In the genomic region with DNA sequence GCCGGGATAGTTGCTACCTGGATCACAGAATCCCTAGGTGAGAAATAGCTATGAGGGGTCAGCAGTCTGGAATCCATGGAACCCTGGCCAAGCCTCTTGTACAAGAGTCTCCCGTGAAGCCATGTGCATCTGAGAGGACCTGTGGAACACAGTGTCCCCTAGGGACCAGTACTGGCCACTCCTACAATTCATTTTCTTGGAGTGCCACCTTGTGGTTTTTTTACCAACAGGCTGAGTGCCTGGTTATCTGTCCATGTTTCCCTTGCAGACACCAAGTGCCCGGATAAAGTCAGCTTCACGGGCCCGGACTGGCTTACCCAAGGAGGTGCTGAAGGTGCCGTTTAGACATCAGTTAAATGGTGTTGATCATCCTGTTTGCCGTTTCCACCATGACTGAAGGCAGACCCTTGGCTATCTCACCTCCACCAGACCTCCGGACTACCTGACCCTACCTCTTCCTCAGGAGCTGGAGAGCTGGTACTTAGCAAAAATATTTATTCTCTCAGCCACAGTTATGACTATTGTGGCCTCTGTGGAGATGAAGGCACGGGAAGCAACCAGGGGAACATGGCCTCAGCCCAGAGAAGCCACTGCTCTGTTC, we compare ENCODE assay signal across 8 cellular contexts.
DNase-seq lines count a peak whose midpoint lies in the region; ATAC-seq, FAIRE-seq and TF ChIP-seq lines count a peak whose summit lies in the region.

No MANE protein-coding gene starts in this region.

- peaks cover 28% of the 10 kb centered on the region for H3K36me3 ChIP-seq in H7 (replicated peaks; ENCODE audit: control insufficient read depth, insufficient read depth, low read length)
- H3K36me3 ChIP-seq in tibial artery = peaks cover 28 to 94% (median 40%) of the 10 kb centered on the region in 3 donors

- no peaks in the 10 kb centered on the region for H3K27me3 Mint-ChIP-seq in CD4-positive, alpha-beta T cell
- H3K27me3 Mint-ChIP-seq in brain = peaks cover 2% of the 10 kb centered on the region

- POLR2A ChIA-PET in CD4-positive, alpha-beta T cell (lab: Charles Lee) = interaction anchor here (0.6 to 1.1 kb wide), 2 partner anchors 254 to 344 kb away, joined by 3 to 4 read pairs; no protein-coding TSS in a partner anchor

- H3K4me3 Mint-ChIP-seq in CD4-positive, alpha-beta T cell = no peak overlapping the region
- H3K4me3 Mint-ChIP-seq in brain = no peak overlapping the region

- peaks cover 5% of the 10 kb centered on the region for H3K4me1 Mint-ChIP-seq in CD4-positive, alpha-beta T cell (ENCODE audit: low read depth)
- peaks cover 7% of the 10 kb centered on the region for H3K4me1 Mint-ChIP-seq in brain

- no peak for DNase-seq in CD4-positive, alpha-beta T cell
- DNase-seq in H7 (peak; percentile 91), NCI-H69 (lab: John Stamatoyannopoulos, UW) (peak; percentile 87), tibial artery (no peak)

- H3K27me3 ChIP-seq in CD4-positive, alpha-beta T cell (ENCODE audit: control insufficient read depth, insufficient read depth, low read length) = no peaks in the 10 kb centered on the region
- H3K27me3 ChIP-seq in H7 (ENCODE audit: control insufficient read depth, insufficient read depth, low read length) = no peaks in the 10 kb centered on the region
- no peaks in the 10 kb centered on the region for H3K27me3 ChIP-seq in tibial artery

- H3K9me3 ChIP-seq in CD4-positive, alpha-beta T cell (ENCODE audit: control insufficient read depth, low read length) = no peaks in the 10 kb centered on the region
- no peaks in the 10 kb centered on the region for H3K9me3 ChIP-seq in tibial artery

- ATAC-seq in CD4-positive, alpha-beta T cell (ENCODE audit: poor library complexity) = no peak
- no peak for ATAC-seq in GM21515 (IDR thresholded peaks at IDR 0.05; ENCODE audit: unreplicated experiment)
- ATAC-seq in HG02798 (IDR thresholded peaks at IDR 0.05; ENCODE audit: poor library complexity, unreplicated experiment) = no peak

- H3K27ac ChIP-seq in CD4-positive, alpha-beta T cell (ENCODE audit: low read depth, low read length) = no peak overlapping the region
- peak overlapping the region in 1 of 2 donors; percentile 53 for H3K27ac ChIP-seq in tibial artery

- peaks cover 0 to 3% (median 0%) of the 10 kb centered on the region in 4 donors for H3K4me1 ChIP-seq in tibial artery

- H3K27ac Mint-ChIP-seq in CD4-positive, alpha-beta T cell = peak overlapping the region; percentile 28
- peak overlapping the region in 4 of 5 experiments; percentile 10 to 67 (median 32) for H3K27ac Mint-ChIP-seq in brain

- peak; percentile 76 for FAIRE-seq in islet of Langerhans (lab: Jason Lieb, UNC)

- peaks cover 96% of the 10 kb centered on the region for H3K36me3 Mint-ChIP-seq in CD4-positive, alpha-beta T cell (ENCODE audit: low read depth)
- peaks cover 74% of the 10 kb centered on the region for H3K36me3 Mint-ChIP-seq in brain

- intact Hi-C loops in CD4-positive, alpha-beta T cell (cut with DNase I, micrococcal nuclease) = no loop called here
- intact Hi-C loops in tibial artery (cut with DNase I; ENCODE audit: low total_unique reads) = loop anchor here (10.0 kb wide), 1 partner anchor 517 kb away; a partner anchor contains a TSS

- peak; percentile 31 for TF ChIP-seq CTCF in CD4-positive, alpha-beta T cell (IDR thresholded peaks at IDR 0.05)
- peak; percentile 87 to 89 for TF ChIP-seq CTCF in brain (conservative IDR thresholded peaks at IDR 0.05)
- TF ChIP-seq CTCF in tibial artery (IDR thresholded peaks at IDR 0.05) = peak; percentile 52 to 55

- H3K4me3 ChIP-seq in H7 (ENCODE audit: insufficient read depth, low read depth, low read length) = no peak overlapping the region
- no peak overlapping the region for H3K4me3 ChIP-seq in tibial artery

- CTCF ChIA-PET in CD4-positive, alpha-beta T cell (lab: Charles Lee) = interaction anchor here (0.6 to 1.9 kb wide), 2 partner anchors 47 to 334 kb away, joined by 3 to 4 read pairs; no protein-coding TSS in a partner anchor

- no peaks in the 10 kb centered on the region for H3K9me3 Mint-ChIP-seq in CD4-positive, alpha-beta T cell
- H3K9me3 Mint-ChIP-seq in brain = no peaks in the 10 kb centered on the region

Comparison
In these comparisons a context has a peak if more than half of its experiments do, and no peak if none do; other contexts are left out.
1. DNase-seq: peak in H7 (single experiment) and NCI-H69 (single experiment); none in CD4-positive, alpha-beta T cell (0 of 10) and tibial artery (0 of 2).
2. CTCF ChIP-seq: peak in every context shown above with its lines; median percentile 88 in brain; 54 in tibial artery; 31 in CD4-positive, alpha-beta T cell.